Comparison of ENCODE assay signal across 11 cellular contexts in genomic region chr1:2429780-2430591, GRCh38. TPM values are rescaled to one million over a fixed set of nuclear protein-coding genes. Genes with fewer than 3 reads are reported as not detected.
A peak's percentile ranks its signal among the peaks of the same experiment; 100 is the strongest.
DNase-seq lines count a peak whose midpoint lies in the region; ATAC-seq, FAIRE-seq and TF ChIP-seq lines count a peak whose summit lies in the region.
"Had no signal": no experiment of that assay in that cellular context is flagged by ENCODE, and none has a peak within 500 bp of the region (broad histone marks: within the 10 kb centered on the region; RNA-seq: fewer than 3 reads in every experiment).

No MANE protein-coding gene starts in this region.

- no peaks in the 10 kb centered on the region for H3K9me2 ChIP-seq in PC-3 (replicated peaks; ENCODE audit: low read length)

- H3K36me3 ChIP-seq in cardiac muscle cell = no peaks in the 10 kb centered on the region
- H3K36me3 ChIP-seq in PC-3 (ENCODE audit: low read depth, low read length) = no peaks in the 10 kb centered on the region
- peaks cover 0 to 21% (median 0%) of the 10 kb centered on the region in 3 donors for H3K36me3 ChIP-seq in esophagus squamous epithelium
- H3K36me3 ChIP-seq in suprapubic skin = no peaks in the 10 kb centered on the region

- no peak for FAIRE-seq in RCC 7860 (lab: Jason Lieb, UNC)

- H3K27me3 ChIP-seq in cardiac muscle cell (peaks cover 24% of the 10 kb centered on the region), PC-3 (ENCODE audit: low read length) (peaks cover 19% of the 10 kb centered on the region), esophagus squamous epithelium (peaks cover 0 to 89% (median 0%) of the 10 kb centered on the region in 4 donors), suprapubic skin (peaks cover 52% of the 10 kb centered on the region)

- H3K9me3 ChIP-seq in cardiac muscle cell (ENCODE audit: low read depth) (no peaks in the 10 kb centered on the region), PC-3 (ENCODE audit: low read length) (no peaks in the 10 kb centered on the region), esophagus squamous epithelium (peaks cover 0 to 9% (median 5%) of the 10 kb centered on the region in 3 donors), suprapubic skin (no peaks in the 10 kb centered on the region)

- CTCF ChIA-PET in PC-3 (lab: Charles Lee) = no interaction called here

- H3K27ac ChIP-seq in cardiac muscle cell (no peak overlapping the region), PC-3 (ENCODE audit: low read length) (no peak overlapping the region), esophagus squamous epithelium (peak overlapping the region in 3 of 4 donors; percentile 87 to 91 (median 90)), suprapubic skin (no peak overlapping the region)
- H3K27ac ChIP-seq: dorsolateral prefrontal cortex had no signal

- ATAC-seq in Right ventricle myocardium superior (ENCODE audit: poor library complexity) (no peak), PC-3 (peak; percentile 39), GM21717 (IDR thresholded peaks at IDR 0.05; ENCODE audit: unreplicated experiment) (no peak)

- BruUV-seq in PC-3 (replicated peaks; lab: Mats Ljungman, UMichigan) = no TSS peak

- H3K4me2 ChIP-seq in PC-3 (ENCODE audit: low read length) = no peak overlapping the region

- no peak for TF ChIP-seq POLR2A in esophagus squamous epithelium (IDR thresholded peaks at IDR 0.05)
- TF ChIP-seq POLR2A in suprapubic skin (IDR thresholded peaks at IDR 0.05) = no peak

- H3K79me2 ChIP-seq in PC-3 (ENCODE audit: low read length) = no peaks in the 10 kb centered on the region

- WGBS in esophagus squamous epithelium, 2 donors = 53 to 65% methylated on average over 2 to 11 of the region's 20 CpGs
- WGBS in suprapubic skin = 73% methylated on average over 12 of the region's 20 CpGs

- intact Hi-C loops in Right ventricle myocardium superior (cut with DNase I) (loop anchor here (10.0 kb wide), 1 partner anchor 195 kb away; no protein-coding TSS in a partner anchor), PC-3 (cut with micrococcal nuclease) (no loop called here), esophagus squamous epithelium (cut with DNase I) (no loop called here)

- POLR2A ChIA-PET in PC-3 (lab: Charles Lee; ENCODE audit: unreplicated experiment) = no interaction called here

- H3K4me3 ChIP-seq in cardiac muscle cell (no peak overlapping the region), PC-3 (ENCODE audit: low read length) (no peak overlapping the region), esophagus squamous epithelium (no peak overlapping the region), suprapubic skin (peak overlapping the region; percentile 49)
- H3K4me3 ChIP-seq: dorsolateral prefrontal cortex had no signal

- no peak overlapping the region for H2AFZ ChIP-seq in PC-3 (ENCODE audit: low read length)

- H3K4me1 ChIP-seq in cardiac muscle cell (ENCODE audit: low read depth) (peaks cover 4% of the 10 kb centered on the region), PC-3 (ENCODE audit: insufficient read depth, low read length) (no peaks in the 10 kb centered on the region), esophagus squamous epithelium (peaks cover 18 to 59% (median 22%) of the 10 kb centered on the region in 3 donors), suprapubic skin (peaks cover 43% of the 10 kb centered on the region)

- H3K9ac ChIP-seq in PC-3 (ENCODE audit: low read length) = no peak overlapping the region

- no peak for TF ChIP-seq EP300 in suprapubic skin (IDR thresholded peaks at IDR 0.05)

- no peaks in the 10 kb centered on the region for H3F3A ChIP-seq in PC-3 (ENCODE audit: low read length, unreplicated experiment)

- TF ChIP-seq CTCF in cardiac muscle cell (IDR thresholded peaks at IDR 0.05; ENCODE audit: low read depth, low read length) = peak; percentile 27
- TF ChIP-seq CTCF in PC-3 (conservative IDR thresholded peaks at IDR 0.05; ENCODE audit: low read depth, low read length) = peak; percentile 93
- peak in 3 of 6 experiments; percentile 37 to 71 (median 49) for TF ChIP-seq CTCF in esophagus squamous epithelium (IDR thresholded peaks at IDR 0.05)
- peak in 1 of 2 donors; percentile 25 for TF ChIP-seq CTCF in suprapubic skin (IDR thresholded peaks at IDR 0.05)

- no peaks in the 10 kb centered on the region for H4K20me1 ChIP-seq in PC-3 (ENCODE audit: low read length)

- no peak for DNase-seq in cardiac muscle cell (ENCODE audit: low read depth in 1 of 2, low spot score in 1 of 2)
- no peak for DNase-seq in Right ventricle myocardium superior
- peak; percentile 67 for DNase-seq in PC-3
- DNase-seq in esophagus squamous epithelium (lab: John Stamatoyannopoulos, UW) = no peak
- no peak for DNase-seq in suprapubic skin (ENCODE audit: low spot score in 2 of 2)
- DNase-seq in RCC 7860 (ENCODE audit: low spot score) = no peak
- DNase-seq in NK-92 treated with Interleukin-12 subunit alpha and Interleukin-12 subunit beta, amount 100 ng/mL, for 24 hours (lab: John Stamatoyannopoulos, UW) = no peak
- DNase-seq: dorsolateral prefrontal cortex, NCI-H1436 had no signal

RNA-seq across cellular contexts. Expression of gene PEX10, which starts 17.6 kb away (rescaled TPM):
- total RNA-seq in cardiac muscle cell = 37.5 and 40.4 TPM in 2 replicates
- polyA plus RNA-seq in cardiac muscle cell = 34.2 and 38.8 TPM in 2 replicates
- total RNA-seq in Right ventricle myocardium superior = 15.2 TPM
- total RNA-seq in PC-3 (2014; rRNA removed) = 97.8 and 100 TPM in 2 replicates
- 10 to 100 TPM; 23.2 to 33.2 (median 27.2) TPM for total RNA-seq in esophagus squamous epithelium
- total RNA-seq in suprapubic skin = 10 to 100 TPM; 16.2 to 39.2 (median 27.3) TPM

RNA-seq across cellular contexts. Expression of gene RER1, which starts 38.3 kb away (rescaled TPM):
- total RNA-seq in cardiac muscle cell (46.5 and 57.9 TPM in 2 replicates), Right ventricle myocardium superior (81.8 TPM), PC-3 (2014; rRNA removed) (160 TPM in 2 replicates), esophagus squamous epithelium (100 to 1,000 TPM in 1 of 4 donors, 10 to 100 TPM in 3; 63.3 to 136 (median 75.7) TPM), suprapubic skin (10 to 100 TPM; 56.9 to 86.5 (median 81.4) TPM)
- 100 and 112 TPM in 2 replicates for polyA plus RNA-seq in cardiac muscle cell

RNA-seq across cellular contexts. Expression of gene MORN1, which starts 38.6 kb away (rescaled TPM):
- total RNA-seq in cardiac muscle cell (17.0 and 24.4 TPM in 2 replicates), Right ventricle myocardium superior (5.0 TPM), PC-3 (2014; rRNA removed) (11.2 and 30.5 TPM in 2 replicates), esophagus squamous epithelium (10 to 100 TPM in 1 of 4 donors, 1 to 10 TPM in 3; 6.7 to 10.8 (median 7.0) TPM), suprapubic skin (10 to 100 TPM in 2 of 4 donors, 1 to 10 TPM in 2; 5.7 to 13.4 (median 8.5) TPM)
- polyA plus RNA-seq in cardiac muscle cell = 10.8 and 20.7 TPM in 2 replicates

RNA-seq across cellular contexts. Expression of gene PLCH2, which starts 46.1 kb away (rescaled TPM):
- total RNA-seq in cardiac muscle cell (0.33 and 0.53 TPM in 2 replicates), Right ventricle myocardium superior (0.13 TPM), PC-3 (2014; rRNA removed) (5.9 and 7.2 TPM in 2 replicates), esophagus squamous epithelium (10 to 100 TPM; 26.1 to 34.3 (median 31.5) TPM), suprapubic skin (100 to 1,000 TPM in 3 of 4 donors, 10 to 100 TPM in 1; 83.3 to 324 (median 130) TPM)
- polyA plus RNA-seq in cardiac muscle cell = 0.44 and 1.5 TPM in 2 replicates
- total RNA-seq: SK-MEL-5 had no signal

Comparison
In these comparisons a context has a peak if more than half of its experiments do, and no peak if none do; other contexts are left out.
1. H3K27ac ChIP-seq: peak in esophagus squamous epithelium (3 of 4); none in cardiac muscle cell (single experiment), PC-3 (single experiment) and suprapubic skin (single experiment).